ENCODE assay signal across 8 cellular contexts in the genomic region with DNA sequence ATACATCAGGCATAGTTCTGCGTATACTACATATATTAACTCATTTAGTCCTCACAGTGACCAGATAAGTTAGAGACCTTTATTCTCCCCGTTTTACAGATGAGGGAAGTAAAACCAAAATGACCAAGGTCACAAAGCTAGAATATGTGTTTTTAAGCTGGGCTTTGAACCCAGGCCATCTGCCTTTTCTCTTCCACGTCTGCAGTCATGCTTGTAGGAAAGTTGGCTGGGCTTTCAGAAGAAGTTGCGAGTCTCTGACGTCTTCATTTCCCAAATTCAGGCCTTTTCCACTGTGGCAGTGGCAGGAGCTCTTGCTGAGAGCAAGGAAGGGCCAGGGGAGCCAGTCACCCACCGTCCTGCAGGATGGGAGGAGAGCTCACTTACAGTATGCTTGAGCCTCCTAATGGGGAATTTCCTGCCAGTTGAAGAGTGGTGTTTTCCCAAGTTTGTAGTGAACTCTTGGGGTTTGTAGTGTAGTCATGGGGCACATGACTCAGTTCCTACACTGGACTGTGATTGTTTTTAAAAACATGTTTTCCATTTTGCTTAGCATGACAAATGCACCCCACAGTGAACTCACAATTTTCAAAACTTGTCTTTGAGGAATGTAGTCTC. TPM values are rescaled to one million over a fixed set of nuclear protein-coding genes. Genes with fewer than 3 reads are reported as not detected.
A peak's percentile ranks its signal among the peaks of the same experiment; 100 is the strongest.
DNase-seq lines count a peak whose midpoint lies in the region; ATAC-seq, FAIRE-seq and TF ChIP-seq lines count a peak whose summit lies in the region.

No MANE protein-coding gene starts in this region.

- no peak for TF ChIP-seq RAD21 in HepG2 (CRISPR knock-in tag; IDR thresholded peaks at IDR 0.05)

- WGBS in HepG2 (ENCODE audit: low lambda C conversion rate) = 80% methylated on average over 6 of the region's 6 CpGs
- 53 to 65% methylated on average over 6 of the region's 6 CpGs for WGBS in testis, 2 donors

- in situ Hi-C loops in HepG2 (cut with HindIII; ENCODE audit: extremely low pct_ligation_motif_present, low pct_unique_long_range_greater_than_20kb) = no loop called here

- FAIRE-seq in HepG2 (lab: Jason Lieb, UNC) = peak; percentile 30

- no peaks in the 10 kb centered on the region for H4K20me1 ChIP-seq in HepG2 (ENCODE audit: insufficient read depth, low read length)

- intact Hi-C loops in HepG2 (cut with micrococcal nuclease; ENCODE audit: unreplicated experiment) = no loop called here
- intact Hi-C loops in testis (cut with DNase I; ENCODE audit: low total_unique reads) = no loop called here
- intact Hi-C loops in posterior cingulate gyrus (cut with DNase I) = no loop called here

- H3K4me1 ChIP-seq in HepG2 (ENCODE audit: insufficient read depth, low read length) (peaks cover 26% of the 10 kb centered on the region), testis (peaks cover 40% of the 10 kb centered on the region)

- TF ChIP-seq POLR2A in HepG2 (IDR thresholded peaks at IDR 0.05; ENCODE audit: insufficient read depth in 1 of 2, low read depth in 2 of 2, low read length in 2 of 2) (no peak), testis (IDR thresholded peaks at IDR 0.05) (no peak)

- no peak overlapping the region for H3K4me2 ChIP-seq in HepG2 (ENCODE audit: low read depth, low read length)

- H3K27me3 ChIP-seq in HepG2 (ENCODE audit: control insufficient read depth in 1 of 2, insufficient read depth in 2 of 2, low read length in 2 of 2) (no peaks in the 10 kb centered on the region), testis (no peaks in the 10 kb centered on the region)

- no peak overlapping the region for H2AFZ ChIP-seq in HepG2 (ENCODE audit: low read length)

- TF ChIP-seq EP300 in HepG2 (IDR thresholded peaks at IDR 0.05; ENCODE audit: low read depth in 2 of 2, low read length in 2 of 2) (no peak), HepG2 (CRISPR knock-in tag; IDR thresholded peaks at IDR 0.05; ENCODE audit: borderline replicate concordance) (no peak)

- H3K9ac ChIP-seq in HepG2 (ENCODE audit: insufficient read depth, low read depth, low read length) = no peak overlapping the region

- DNase-seq in AG08396 (ENCODE audit: low spot score) (peak; percentile 67), brain pericyte (ENCODE audit: low read depth, low spot score) (peak; percentile 92), HepG2 (ENCODE audit: low spot score) (no peak), testis (no peak), posterior cingulate gyrus (no peak)

- H3K27ac ChIP-seq in HepG2 (ENCODE audit: extremely low read length, insufficient read depth, low read length) (peak overlapping the region; percentile 10), testis (peak overlapping the region; percentile 53 to 59)

- no peak overlapping the region for H3K4me3 ChIP-seq in HepG2 (replicated peaks in 1 of 3; ENCODE audit: insufficient read depth in 1 of 3, low read depth in 2 of 3, low read length in 3 of 3)
- H3K4me3 ChIP-seq in testis = no peak overlapping the region

- CTCF ChIA-PET in HepG2 (lab: Yijun Ruan, JAX; ENCODE audit: low intra/inter-chr PET ratio, low total read pairs) = no interaction called here

- ATAC-seq in HG03108 (IDR thresholded peaks at IDR 0.05; ENCODE audit: unreplicated experiment) (peak; percentile 66), HepG2 (no peak; the same call in 2 of the 3 replicates), GM21515 (IDR thresholded peaks at IDR 0.05; ENCODE audit: unreplicated experiment) (no peak), GM19395 (IDR thresholded peaks at IDR 0.05; ENCODE audit: unreplicated experiment) (no peak)

- no peaks in the 10 kb centered on the region for H3K9me3 ChIP-seq in HepG2 (ENCODE audit: low read length)
- H3K9me3 ChIP-seq in testis = no peaks in the 10 kb centered on the region

- H3K36me3 ChIP-seq in HepG2 (replicated peaks in 1 of 2; ENCODE audit: control insufficient read depth in 1 of 2, insufficient read depth in 2 of 2, low read length in 2 of 2) = peaks cover 5 to 6% of the 10 kb centered on the region in 2 experiments; a peak in 3 of 5 replicates
- no peaks in the 10 kb centered on the region for H3K36me3 ChIP-seq in testis (ENCODE audit: low read depth, missing control alignments)

- no peaks in the 10 kb centered on the region for H3K79me2 ChIP-seq in HepG2 (ENCODE audit: insufficient read depth, low read length)

- TF ChIP-seq CTCF in HepG2 (CRISPR knock-in tag; IDR thresholded peaks at IDR 0.05) = no peak
- TF ChIP-seq CTCF in testis (IDR thresholded peaks at IDR 0.05) = no peak

- POLR2A ChIA-PET in HepG2 (lab: Yijun Ruan, JAX) = interaction anchor here (0.7 kb wide), 1 partner anchor 29 kb away, joined by 3 read pairs; no protein-coding TSS in a partner anchor

- no TSS peak for BruUV-seq in HepG2 (replicated peaks; lab: Mats Ljungman, UMichigan)

RNA-seq across cellular contexts. Expression of a gene that starts 34.2 kb away (rescaled TPM):
- 0.13 and 0.14 TPM in 2 replicates for total RNA-seq in HepG2 (2016; rRNA removed; fragmentation: Illumina TruSeq; extraction: Trizol)
- total RNA-seq in HepG2 (2016; cell fraction: cytosol; rRNA removed; fragmentation: Illumina TruSeq; extraction: Trizol; ENCODE audit: low read depth) = 0.18 TPM in 1 of 2 replicates, not detected in the other
- 0.15 TPM in 1 of 2 replicates, not detected in the other for total RNA-seq in HepG2 (2016; cell fraction: insoluble cytoplasmic fraction; rRNA removed; fragmentation: Illumina TruSeq; extraction: Trizol)
- 0.14 TPM in 1 of 2 replicates, not detected in the other for total RNA-seq in HepG2 (2016; cell fraction: membrane; rRNA removed; fragmentation: Illumina TruSeq; extraction: Trizol)
- total RNA-seq in HepG2 (2016; cell fraction: nucleus; rRNA removed; fragmentation: Illumina TruSeq; extraction: Trizol) = not detected in 2 replicates
- polyA plus RNA-seq in HepG2 (2011; rRNA removed) = 1.1 and 3.5 TPM in 2 replicates
- 0.87 and 3.2 TPM in 2 replicates for polyA plus RNA-seq in HepG2 (2011; cell fraction: cytosol; rRNA removed)
- 0.51 and 2.0 TPM in 2 replicates for polyA plus RNA-seq in HepG2 (2011; cell fraction: nucleus; rRNA removed)
- polyA plus RNA-seq in HepG2 (2012) = 8.8 and 14.0 TPM in 2 replicates
- polyA plus RNA-seq in HepG2 (2016; cell fraction: cytosol; fragmentation: Illumina TruSeq; extraction: Trizol; ENCODE audit: low read depth) = 0.08 and 0.10 TPM in 2 replicates
- polyA plus RNA-seq in HepG2 (2016; cell fraction: insoluble cytoplasmic fraction; fragmentation: Illumina TruSeq; extraction: Trizol; ENCODE audit: low read depth) = 0.16 TPM in 1 of 2 replicates, not detected in the other
- polyA plus RNA-seq in HepG2 (2016; cell fraction: membrane; fragmentation: Illumina TruSeq; extraction: Trizol; ENCODE audit: low read depth) = 1.4 TPM in 1 of 2 replicates, not detected in the other
- 0.57 TPM in 1 of 2 replicates, not detected in the other for polyA plus RNA-seq in HepG2 (2016; cell fraction: nucleus; fragmentation: Illumina TruSeq; extraction: Trizol; ENCODE audit: insufficient read depth, low read depth)
- polyA minus RNA-seq in HepG2 (2011; rRNA and poly(A)+ RNA removed; ENCODE audit: low replicate concordance) = 1.7 TPM in 1 of 2 replicates, not detected in the other
- 0.44 and 2.8 TPM in 2 replicates for polyA minus RNA-seq in HepG2 (2011; cell fraction: cytosol; rRNA and poly(A)+ RNA removed)
- polyA minus RNA-seq in HepG2 (2011; cell fraction: nucleus; rRNA and poly(A)+ RNA removed) = 0.39 and 1.5 TPM in 2 replicates
- total RNA-seq in testis = 10 to 100 TPM; 12.1 to 15.1 TPM
- polyA plus RNA-seq in testis (ENCODE audit: insufficient read depth, low read depth, low replicate concordance) = 146 TPM

RNA-seq across cellular contexts. Expression of a gene that starts 51.0 kb away (rescaled TPM):
- total RNA-seq in HepG2 (2016; rRNA removed; fragmentation: Illumina TruSeq; extraction: Trizol) = 23.8 and 28.8 TPM in 2 replicates
- 3.8 and 4.1 TPM in 2 replicates for total RNA-seq in HepG2 (2016; cell fraction: cytosol; rRNA removed; fragmentation: Illumina TruSeq; extraction: Trizol; ENCODE audit: low read depth)
- total RNA-seq in HepG2 (2016; cell fraction: insoluble cytoplasmic fraction; rRNA removed; fragmentation: Illumina TruSeq; extraction: Trizol) = 23.3 and 33.1 TPM in 2 replicates
- 10.2 and 12.8 TPM in 2 replicates for total RNA-seq in HepG2 (2016; cell fraction: membrane; rRNA removed; fragmentation: Illumina TruSeq; extraction: Trizol)
- 12.8 and 13.6 TPM in 2 replicates for total RNA-seq in HepG2 (2016; cell fraction: nucleus; rRNA removed; fragmentation: Illumina TruSeq; extraction: Trizol)
- polyA plus RNA-seq in HepG2 (2011; rRNA removed) = 29.4 and 33.6 TPM in 2 replicates
- 28.0 and 35.3 TPM in 2 replicates for polyA plus RNA-seq in HepG2 (2011; cell fraction: cytosol; rRNA removed)
- 12.6 and 16.4 TPM in 2 replicates for polyA plus RNA-seq in HepG2 (2011; cell fraction: nucleus; rRNA removed)
- 27.9 and 31.1 TPM in 2 replicates for polyA plus RNA-seq in HepG2 (2012)
- 5.4 and 5.8 TPM in 2 replicates for polyA plus RNA-seq in HepG2 (2016; cell fraction: cytosol; fragmentation: Illumina TruSeq; extraction: Trizol; ENCODE audit: low read depth)
- 32.6 and 40.5 TPM in 2 replicates for polyA plus RNA-seq in HepG2 (2016; cell fraction: insoluble cytoplasmic fraction; fragmentation: Illumina TruSeq; extraction: Trizol; ENCODE audit: low read depth)
- 10.3 and 13.0 TPM in 2 replicates for polyA plus RNA-seq in HepG2 (2016; cell fraction: membrane; fragmentation: Illumina TruSeq; extraction: Trizol; ENCODE audit: low read depth)
- polyA plus RNA-seq in HepG2 (2016; cell fraction: nucleus; fragmentation: Illumina TruSeq; extraction: Trizol; ENCODE audit: insufficient read depth, low read depth) = 19.0 and 22.2 TPM in 2 replicates
- 9.9 and 17.1 TPM in 2 replicates for polyA minus RNA-seq in HepG2 (2011; rRNA and poly(A)+ RNA removed; ENCODE audit: low replicate concordance)
- polyA minus RNA-seq in HepG2 (2011; cell fraction: cytosol; rRNA and poly(A)+ RNA removed) = 7.5 and 8.2 TPM in 2 replicates
- polyA minus RNA-seq in HepG2 (2011; cell fraction: nucleus; rRNA and poly(A)+ RNA removed) = 26.7 and 33.2 TPM in 2 replicates
- 10 to 100 TPM; 27.1 to 41.9 TPM for total RNA-seq in testis
- 48.1 TPM for polyA plus RNA-seq in testis (ENCODE audit: insufficient read depth, low read depth, low replicate concordance)

RNA-seq across cellular contexts. Expression of a gene that starts 59.3 kb away (rescaled TPM):
- total RNA-seq in HepG2 (2016; rRNA removed; fragmentation: Illumina TruSeq; extraction: Trizol) (8.3 and 11.6 TPM in 2 replicates), testis (100 to 1,000 TPM; 113 to 165 TPM)
- total RNA-seq in HepG2 (2016; cell fraction: cytosol; rRNA removed; fragmentation: Illumina TruSeq; extraction: Trizol; ENCODE audit: low read depth) = 4.0 and 4.2 TPM in 2 replicates
- total RNA-seq in HepG2 (2016; cell fraction: insoluble cytoplasmic fraction; rRNA removed; fragmentation: Illumina TruSeq; extraction: Trizol) = 8.5 and 10.6 TPM in 2 replicates
- total RNA-seq in HepG2 (2016; cell fraction: membrane; rRNA removed; fragmentation: Illumina TruSeq; extraction: Trizol) = 15.7 and 18.8 TPM in 2 replicates
- 6.4 and 7.2 TPM in 2 replicates for total RNA-seq in HepG2 (2016; cell fraction: nucleus; rRNA removed; fragmentation: Illumina TruSeq; extraction: Trizol)
- polyA plus RNA-seq in HepG2 (2011; rRNA removed) (12.3 and 14.9 TPM in 2 replicates), testis (ENCODE audit: insufficient read depth, low read depth, low replicate concordance) (72.4 TPM)
- polyA plus RNA-seq in HepG2 (2011; cell fraction: cytosol; rRNA removed) = 18.7 and 19.4 TPM in 2 replicates
- 8.0 and 9.0 TPM in 2 replicates for polyA plus RNA-seq in HepG2 (2011; cell fraction: nucleus; rRNA removed)
- polyA plus RNA-seq in HepG2 (2012) = 11.9 and 14.7 TPM in 2 replicates
- polyA plus RNA-seq in HepG2 (2016; cell fraction: cytosol; fragmentation: Illumina TruSeq; extraction: Trizol; ENCODE audit: low read depth) = 2.6 and 2.8 TPM in 2 replicates
- polyA plus RNA-seq in HepG2 (2016; cell fraction: insoluble cytoplasmic fraction; fragmentation: Illumina TruSeq; extraction: Trizol; ENCODE audit: low read depth) = 10.0 and 11.7 TPM in 2 replicates
- polyA plus RNA-seq in HepG2 (2016; cell fraction: membrane; fragmentation: Illumina TruSeq; extraction: Trizol; ENCODE audit: low read depth) = 10.4 and 14.8 TPM in 2 replicates
- 9.0 and 9.1 TPM in 2 replicates for polyA plus RNA-seq in HepG2 (2016; cell fraction: nucleus; fragmentation: Illumina TruSeq; extraction: Trizol; ENCODE audit: insufficient read depth, low read depth)
- 33.2 and 39.2 TPM in 2 replicates for polyA minus RNA-seq in HepG2 (2011; rRNA and poly(A)+ RNA removed; ENCODE audit: low replicate concordance)
- polyA minus RNA-seq in HepG2 (2011; cell fraction: cytosol; rRNA and poly(A)+ RNA removed) = 12.8 and 18.7 TPM in 2 replicates
- polyA minus RNA-seq in HepG2 (2011; cell fraction: nucleus; rRNA and poly(A)+ RNA removed) = 6.4 and 8.5 TPM in 2 replicates

Comparison
In these comparisons a context has a peak if more than half of its experiments do, and no peak if none do; other contexts are left out.
1. DNase-seq: peak in AG08396 (single experiment) and brain pericyte (single experiment); none in HepG2 (single experiment), testis (single experiment) and posterior cingulate gyrus (0 of 10).
2. RNA of a gene that starts 34.2 kb away (total RNA-seq): 12.1 to 15.1 TPM in testis; 0.13 to 0.18 TPM in HepG2; every median in the first group is over 10 times any median in the second.
3. RNA of a gene that starts 59.3 kb away (total RNA-seq): 113 to 165 TPM in testis; 4.0 to 18.8 TPM in HepG2; every median in the first group is over 4 times any median in the second.